Comparison of ENCODE assay signal across 21 cellular contexts in genomic region chr14:43877351-43877900, GRCh38.
DNase-seq lines count a peak whose midpoint lies in the region; ATAC-seq and TF ChIP-seq lines count a peak whose summit lies in the region.
"Had no signal": no experiment of that assay in that cellular context is flagged by ENCODE, and none has a peak within 500 bp of the region (broad histone marks: within the 10 kb centered on the region; RNA-seq: fewer than 3 reads in every experiment).

No MANE protein-coding gene starts in this region.

- H4K91ac ChIP-seq in trophoblast cell (ENCODE audit: low read depth, low read length) = no peak overlapping the region

- no peak overlapping the region for H4K8ac ChIP-seq in trophoblast cell (ENCODE audit: low read depth, low read length)

- H3K79me1 ChIP-seq in trophoblast cell (ENCODE audit: low read length) = no peaks in the 10 kb centered on the region

- H3K4me3 ChIP-seq in MM.1S (ENCODE audit: low read length) (no peak overlapping the region), OCI-LY3 (ENCODE audit: low read length) (0 out of 2 replicates have a peak overlapping the region, but pooled peaks have one; percentile 1), trophoblast cell (ENCODE audit: low read depth, low read length) (no peak overlapping the region)
- H3K4me3 ChIP-seq: lower lobe of right lung had no signal

- H3K27me3 ChIP-seq in MM.1S (replicated peaks; ENCODE audit: insufficient read depth, low read length) = no peaks in the 10 kb centered on the region
- H3K27me3 ChIP-seq in OCI-LY3 (ENCODE audit: low read depth, low read length) = no peaks in the 10 kb centered on the region
- H3K27me3 ChIP-seq in trophoblast cell (ENCODE audit: insufficient read depth, low read length) = no peaks in the 10 kb centered on the region

- no peaks in the 10 kb centered on the region for H3K4me1 Mint-ChIP-seq in Calu3 (ENCODE audit: low read depth, unreplicated experiment)

- H3K27ac ChIP-seq in MM.1S (ENCODE audit: low read length) (peak overlapping the region; percentile 23; the same call in 1 of the 2 replicates), OCI-LY3 (ENCODE audit: low read length) (peak overlapping the region; percentile 13; the same call in 1 of the 2 replicates), trophoblast cell (ENCODE audit: low read depth, low read length) (no peak overlapping the region)
- H3K27ac ChIP-seq: lower lobe of right lung, WERI-Rb-1 had no signal

- H3K36me3 Mint-ChIP-seq in Calu3 (ENCODE audit: insufficient read depth, unreplicated experiment) = no peaks in the 10 kb centered on the region

- no peaks in the 10 kb centered on the region for H3K9me3 Mint-ChIP-seq in Calu3 (ENCODE audit: low read depth, unreplicated experiment)

- ATAC-seq in GM18511 (IDR thresholded peaks at IDR 0.05; ENCODE audit: unreplicated experiment) (peak; percentile 57), HG02642 (IDR thresholded peaks at IDR 0.05; ENCODE audit: poor library complexity, unreplicated experiment) (peak; percentile 78)
- ATAC-seq: lower lobe of right lung, Right ventricle myocardium inferior had no signal

- no peak overlapping the region for H2BK5ac ChIP-seq in trophoblast cell (ENCODE audit: low read depth, low read length, poor library complexity)

- H2AFZ ChIP-seq in MM.1S (ENCODE audit: low read length) = no peak overlapping the region
- H2AFZ ChIP-seq in OCI-LY3 (ENCODE audit: low read depth, low read length) = no peak overlapping the region
- H2AFZ ChIP-seq in trophoblast cell (ENCODE audit: insufficient read depth, low read length, poor library complexity) = no peak overlapping the region

- H3K9me3 ChIP-seq in MM.1S (replicated peaks; ENCODE audit: insufficient read depth, low read length) = no peaks in the 10 kb centered on the region
- no peaks in the 10 kb centered on the region for H3K9me3 ChIP-seq in OCI-LY3 (ENCODE audit: insufficient read depth, low read length)
- no peaks in the 10 kb centered on the region for H3K9me3 ChIP-seq in trophoblast cell (ENCODE audit: insufficient read depth, low read depth, low read length)
- H3K9me3 ChIP-seq: lower lobe of right lung had no signal

- H3K9me2 ChIP-seq in MM.1S (replicated peaks; ENCODE audit: insufficient read depth, low read length) = no peaks in the 10 kb centered on the region

- CTCF ChIA-PET in Calu3 (lab: Charles Lee) = no interaction called here

- BruUV-seq in Calu3 (replicated peaks; lab: Mats Ljungman, UMichigan) = no TSS peak

- H3K79me2 ChIP-seq in MM.1S (ENCODE audit: low read length) (no peaks in the 10 kb centered on the region), OCI-LY3 (ENCODE audit: low read length) (no peaks in the 10 kb centered on the region), trophoblast cell (ENCODE audit: control insufficient read depth, insufficient read depth, low read length, poor library complexity) (no peaks in the 10 kb centered on the region)

- H3K27me3 Mint-ChIP-seq in Calu3 (ENCODE audit: unreplicated experiment) = no peaks in the 10 kb centered on the region
- H3K27me3 Mint-ChIP-seq: dendritic cell treated with granulocyte-macrophage colony-stimulating factor and Interleukin-4, amounts not matched to agents 40 ng/mL and 50 ng/mL, for 4 days had no signal

- no peak overlapping the region for H2AK5ac ChIP-seq in trophoblast cell (ENCODE audit: low read length)

- no peak overlapping the region for H3K14ac ChIP-seq in trophoblast cell (ENCODE audit: low read length)

- no peak overlapping the region for H3K27ac Mint-ChIP-seq in Calu3 (ENCODE audit: unreplicated experiment)
- H3K27ac Mint-ChIP-seq: dendritic cell treated with granulocyte-macrophage colony-stimulating factor and Interleukin-4, amounts not matched to agents 40 ng/mL and 50 ng/mL, for 4 days had no signal

- peak overlapping the region; percentile 21; the same call in 1 of the 2 replicates for H3K4me2 ChIP-seq in MM.1S (ENCODE audit: low read depth, low read length)
- peak overlapping the region; percentile 45 for H3K4me2 ChIP-seq in OCI-LY3 (ENCODE audit: low read length)
- H3K4me2 ChIP-seq in trophoblast cell (ENCODE audit: low read length) = no peak overlapping the region

- H2BK120ac ChIP-seq in trophoblast cell (ENCODE audit: insufficient read depth, low read length, poor library complexity) = no peak overlapping the region

- H3K23ac ChIP-seq in trophoblast cell (ENCODE audit: low read length) = no peak overlapping the region

- no peak overlapping the region for H4K12ac ChIP-seq in trophoblast cell (ENCODE audit: low read depth, low read length)

- H3K9ac ChIP-seq in MM.1S (ENCODE audit: low read length) (no peak overlapping the region), OCI-LY3 (ENCODE audit: low read length) (no peak overlapping the region), trophoblast cell (ENCODE audit: low read length) (no peak overlapping the region)

- TF ChIP-seq CTCF in MM.1S (IDR thresholded peaks at IDR 0.05; ENCODE audit: low read length) = no peak
- no peak for TF ChIP-seq CTCF in OCI-LY3 (IDR thresholded peaks at IDR 0.05; ENCODE audit: low read depth, low read length)
- TF ChIP-seq CTCF in Calu3 (IDR thresholded peaks at IDR 0.05; ENCODE audit: unreplicated experiment) = no peak

- no peak overlapping the region for H2BK12ac ChIP-seq in trophoblast cell (ENCODE audit: low read length)

- H3K18ac ChIP-seq in trophoblast cell (ENCODE audit: low read length) = no peak overlapping the region

- DNase-seq in MM.1S (peak; percentile 58), AG08395 (ENCODE audit: low spot score) (no peak), 8988T (no peak), Calu3 (no peak), trophoblast cell (no peak)
- DNase-seq: activated CD4-positive, alpha-beta T cell treated with anti-CD3 and anti-CD28 coated beads, Interleukin-2, amount 50 U/mL, for 4 hours; activated gamma-delta T cell treated with Interleukin-2 at 50 U/mL for 16 hours; AML-193; HCEC 1CT; islet precursor cell; lower lobe of right lung; NCI-H1417 treated with DMSO at 0.1 percent for 48 hours; NCI-H345; stimulated activated naive CD4-positive, alpha-beta T cell; T-helper 1 cell; WERI-Rb-1 had no signal

- no peaks in the 10 kb centered on the region for H3K36me3 ChIP-seq in MM.1S (replicated peaks; ENCODE audit: insufficient read depth, low read length)
- H3K36me3 ChIP-seq in OCI-LY3 (replicated peaks; ENCODE audit: low read depth, low read length) = no peaks in the 10 kb centered on the region
- no peaks in the 10 kb centered on the region for H3K36me3 ChIP-seq in trophoblast cell (ENCODE audit: control insufficient read depth in 1 of 2, insufficient read depth in 2 of 2, low read length in 2 of 2)
- H3K36me3 ChIP-seq: lower lobe of right lung, WERI-Rb-1 had no signal

- H3K4ac ChIP-seq in trophoblast cell (ENCODE audit: low read depth, low read length) = no peak overlapping the region

- H3K4me1 ChIP-seq in MM.1S (ENCODE audit: low read length) (no peaks in the 10 kb centered on the region), OCI-LY3 (ENCODE audit: low read length) (peaks cover 15% of the 10 kb centered on the region), trophoblast cell (ENCODE audit: control insufficient read depth in 1 of 2, insufficient read depth in 2 of 2, low read length in 2 of 2) (no peaks in the 10 kb centered on the region)
- H3K4me1 ChIP-seq: lower lobe of right lung had no signal

- H3F3A ChIP-seq in MM.1S (ENCODE audit: insufficient read depth, low read length) = no peaks in the 10 kb centered on the region

- no CpG with 5 or more reads among the region's 3 CpGs for WGBS in trophoblast cell (ENCODE audit: extremely low coverage, insufficient coverage, insufficient read length)

- intact Hi-C loops in Calu3 (cut with micrococcal nuclease; ENCODE audit: unreplicated experiment) = no loop called here

- H4K20me1 ChIP-seq in MM.1S (ENCODE audit: insufficient read depth, low read length) (no peaks in the 10 kb centered on the region), OCI-LY3 (ENCODE audit: insufficient read depth, low read length) (no peaks in the 10 kb centered on the region)

- no peak overlapping the region for H3K4me3 Mint-ChIP-seq in Calu3 (ENCODE audit: low read depth, unreplicated experiment)
- H3K4me3 Mint-ChIP-seq: dendritic cell treated with granulocyte-macrophage colony-stimulating factor and Interleukin-4, amounts not matched to agents 40 ng/mL and 50 ng/mL, for 4 days had no signal
